Comparison of ENCODE assay signal across 1 cellular context in genomic region chr3:140143670-140144069, GRCh38.
TF ChIP-seq lines count a peak whose summit lies in the region.

No MANE protein-coding gene starts in this region.

TF ChIP-seq in HepG2, 621 proteins besides CTCF, POLR2A, EP300 and RAD21 (continued from another document):
- TF ChIP-seq ZNF609 (CRISPR knock-in tag; IDR thresholded peaks at IDR 0.05; ENCODE audit: borderline replicate concordance) = no peak
